ENCODE assay signal across 23 cellular contexts in the genomic region with DNA sequence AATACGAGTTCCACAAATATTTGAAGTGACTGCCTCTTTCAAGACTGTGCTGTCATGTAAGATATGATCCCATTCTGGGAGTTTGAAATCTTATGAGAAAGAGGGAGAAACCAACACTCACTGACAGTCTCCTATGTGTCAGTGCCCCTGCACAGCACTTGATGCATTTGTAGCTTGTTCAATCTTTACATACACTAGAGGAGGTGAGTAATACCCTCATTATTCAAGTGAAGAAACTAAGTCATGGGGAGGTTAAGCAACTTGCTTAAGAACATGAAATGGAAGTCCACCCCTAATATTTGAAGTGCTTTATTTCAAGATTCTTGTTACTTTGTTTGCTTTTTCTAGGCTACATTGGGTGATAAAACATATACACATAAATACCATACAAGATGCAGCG.
DNase-seq lines count a peak whose midpoint lies in the region; ATAC-seq, FAIRE-seq and TF ChIP-seq lines count a peak whose summit lies in the region.
"Had no signal": no experiment of that assay in that cellular context is flagged by ENCODE, and none has a peak within 500 bp of the region (broad histone marks: within the 10 kb centered on the region; RNA-seq: fewer than 3 reads in every experiment).

No MANE protein-coding gene starts in this region.

- no peak overlapping the region for H2AK5ac ChIP-seq in trophoblast cell (ENCODE audit: low read length)

- WGBS in K562 (ENCODE audit: insufficient coverage, low coverage, missing lambda C conversion rate), result 68% methylated on average over 2 of the region's 2 CpGs
- WGBS in trophoblast cell (ENCODE audit: extremely low coverage, insufficient coverage, insufficient read length), result 100% methylated on average over 1 of the region's 2 CpGs

- no peak overlapping the region for H3K14ac ChIP-seq in trophoblast cell (ENCODE audit: low read length)

- H3K79me2 ChIP-seq in K562 (ENCODE audit: control insufficient read depth, insufficient read depth, low read length) (no peaks in the 10 kb centered on the region), trophoblast cell (ENCODE audit: control insufficient read depth, insufficient read depth, low read length, poor library complexity) (no peaks in the 10 kb centered on the region)

- no peak overlapping the region for H2BK12ac ChIP-seq in trophoblast cell (ENCODE audit: low read length)

- no peak overlapping the region for H2BK5ac ChIP-seq in trophoblast cell (ENCODE audit: low read depth, low read length, poor library complexity)

- DNase-seq in CD1c-positive myeloid dendritic cell (ENCODE audit: extremely low spot score) (peak; percentile 13), K562 (ENCODE audit: extremely low read depth in 1 of 4, low spot score in 3 of 4) (no peak), epithelial cell of esophagus (ENCODE audit: low read depth) (peak; percentile 29), DMS 273 treated with DMSO at 0.1 percent for 48 hours (lab: John Stamatoyannopoulos, UW) (no peak), trophoblast cell (no peak)
- DNase-seq: 8988T; ACHN; AML-193; BE2C; Calu3; CD4-positive, alpha-beta memory T cell; COR-L47; DMS153; EL; GM23248; H7; HCEC 1CT had no signal

- intact Hi-C loops in K562 (cut with micrococcal nuclease), result no loop called here

- no peak overlapping the region for H3K4me2 ChIP-seq in K562 (ENCODE audit: insufficient read depth, low read length)
- no peak overlapping the region for H3K4me2 ChIP-seq in trophoblast cell (ENCODE audit: low read length)
- H3K4me2 ChIP-seq: A549; BLaER1 treated with 17β-estradiol and CSF1 and Interleukin-3, amounts not matched to agents 10 nM and 100 nM had no signal

- no peak overlapping the region for H3K18ac ChIP-seq in trophoblast cell (ENCODE audit: low read length)

- H3K27me3 ChIP-seq in K562 (ENCODE audit: control insufficient read depth in 2 of 2, insufficient read depth in 2 of 2, low read length in 2 of 2) (no peaks in the 10 kb centered on the region), trophoblast cell (ENCODE audit: insufficient read depth, low read length) (no peaks in the 10 kb centered on the region)
- H3K27me3 ChIP-seq: BE2C; BLaER1 treated with 17β-estradiol and CSF1 and Interleukin-3, amounts not matched to agents 10 nM and 100 nM had no signal

- H3K4me1 ChIP-seq in K562 (replicated peaks in 1 of 2; ENCODE audit: control insufficient read depth in 2 of 2, insufficient read depth in 2 of 2, low read length in 2 of 2) (no peaks in the 10 kb centered on the region; a peak in 2 of 5 replicates), trophoblast cell (ENCODE audit: control insufficient read depth in 1 of 2, insufficient read depth in 2 of 2, low read length in 2 of 2) (peaks cover 0 to 2% of the 10 kb centered on the region in 2 experiments)
- H3K4me1 ChIP-seq: A549, BE2C had no signal

- no peak for TF ChIP-seq EP300 in K562 (IDR thresholded peaks at IDR 0.05; ENCODE audit: low read length)

- H4K12ac ChIP-seq in trophoblast cell (ENCODE audit: low read depth, low read length), result no peak overlapping the region

- peak; percentile 57 for FAIRE-seq in G401.6 (lab: Jason Lieb, UNC)
- FAIRE-seq in K562 (lab: Jason Lieb, UNC), result no peak
- FAIRE-seq: GM12892, GM19239 had no signal

- no peaks in the 10 kb centered on the region for H3K9me3 ChIP-seq in K562 (replicated peaks; ENCODE audit: control insufficient read depth, insufficient read depth, low read depth, low read length)
- no peaks in the 10 kb centered on the region for H3K9me3 ChIP-seq in trophoblast cell (ENCODE audit: insufficient read depth, low read depth, low read length)
- H3K9me3 ChIP-seq: A549; BE2C; BLaER1 treated with 17β-estradiol and CSF1 and Interleukin-3, amounts not matched to agents 10 nM and 100 nM had no signal

- H3K9me1 ChIP-seq in K562 (ENCODE audit: control insufficient read depth, insufficient read depth, low read length), result no peaks in the 10 kb centered on the region

- H3K4me3 ChIP-seq in K562, result no peak overlapping the region
- H3K4me3 ChIP-seq in epithelial cell of esophagus (ENCODE audit: low read length), result no peak overlapping the region
- no peak overlapping the region for H3K4me3 ChIP-seq in trophoblast cell (ENCODE audit: low read depth, low read length)
- H3K4me3 ChIP-seq: A549; BLaER1 treated with 17β-estradiol and CSF1 and Interleukin-3, amounts not matched to agents 10 nM and 100 nM; GM23248 had no signal

- no peak overlapping the region for H3K27ac ChIP-seq in K562 (ENCODE audit: extremely low read depth, low read depth, low read length)
- H3K27ac ChIP-seq in trophoblast cell (ENCODE audit: low read depth, low read length), result no peak overlapping the region
- H3K27ac ChIP-seq: A549; BLaER1 treated with 17β-estradiol and CSF1 and Interleukin-3, amounts not matched to agents 10 nM and 100 nM; GM23248 had no signal

- POLR2A ChIA-PET in K562 (lab: Yijun Ruan, JAX), result no interaction called here

- no peak; the same call in 2 of the 3 replicates for ATAC-seq in K562
- no peak for ATAC-seq in HG02763 (IDR thresholded peaks at IDR 0.05; ENCODE audit: unreplicated experiment)
- ATAC-seq: A549 had no signal

- H4K91ac ChIP-seq in trophoblast cell (ENCODE audit: low read depth, low read length), result no peak overlapping the region

- no peak overlapping the region for H2BK120ac ChIP-seq in trophoblast cell (ENCODE audit: insufficient read depth, low read length, poor library complexity)

- TF ChIP-seq CTCF in K562 (IDR thresholded peaks at IDR 0.05 in 2 of 3, conservative IDR thresholded peaks at IDR 0.05 in 1 of 3; ENCODE audit: insufficient read depth in 2 of 3, low read depth in 1 of 3, low read length in 3 of 3) (no peak), epithelial cell of esophagus (IDR thresholded peaks at IDR 0.05; ENCODE audit: insufficient read depth, low read depth, low read length, missing control alignments) (no peak)

- CTCF ChIA-PET in K562 (lab: Yijun Ruan, JAX; ENCODE audit: low intra/inter-chr PET ratio), result no interaction called here

- no peaks in the 10 kb centered on the region for H4K20me1 ChIP-seq in K562 (replicated peaks; ENCODE audit: control insufficient read depth, insufficient read depth, low read length)
- H4K20me1 ChIP-seq: BLaER1 treated with 17β-estradiol and CSF1 and Interleukin-3, amounts not matched to agents 10 nM and 100 nM had no signal

- BruUV-seq in K562 (replicated peaks; lab: Mats Ljungman, UMichigan), result no TSS peak

- no peak for TF ChIP-seq RAD21 in K562 (CRISPR knock-in tag; conservative IDR thresholded peaks at IDR 0.05 in 1 of 2, IDR thresholded peaks at IDR 0.05 in 1 of 2)

- H3K9ac ChIP-seq in K562 (ENCODE audit: insufficient read depth in 1 of 2, low read depth in 2 of 2, low read length in 2 of 2) (no peak overlapping the region), trophoblast cell (ENCODE audit: low read length) (no peak overlapping the region)
- H3K9ac ChIP-seq: BLaER1 treated with 17β-estradiol and CSF1 and Interleukin-3, amounts not matched to agents 10 nM and 100 nM; GM23248 had no signal

- in situ Hi-C loops in K562 (cut with MboI), result no loop called here

- H3K36me3 ChIP-seq in K562 (ENCODE audit: control insufficient read depth, insufficient read depth, low read length) (no peaks in the 10 kb centered on the region), trophoblast cell (ENCODE audit: control insufficient read depth in 1 of 2, insufficient read depth in 2 of 2, low read length in 2 of 2) (no peaks in the 10 kb centered on the region)
- H3K36me3 ChIP-seq: BE2C; BLaER1 treated with 17β-estradiol and CSF1 and Interleukin-3, amounts not matched to agents 10 nM and 100 nM had no signal

- no peak overlapping the region for H3K4ac ChIP-seq in trophoblast cell (ENCODE audit: low read depth, low read length)

- H2AFZ ChIP-seq in K562 (ENCODE audit: low read depth, low read length) (peak overlapping the region; percentile 48; the same call in 1 of the 2 replicates), trophoblast cell (ENCODE audit: insufficient read depth, low read length, poor library complexity) (no peak overlapping the region)
- H2AFZ ChIP-seq: GM23248 had no signal

- H3K79me1 ChIP-seq in trophoblast cell (ENCODE audit: low read length), result peaks cover 2% of the 10 kb centered on the region

- H3K23ac ChIP-seq in trophoblast cell (ENCODE audit: low read length), result no peak overlapping the region

- TF ChIP-seq POLR2A in K562 (conservative IDR thresholded peaks at IDR 0.05), result no peak

- no peak overlapping the region for H4K8ac ChIP-seq in trophoblast cell (ENCODE audit: low read depth, low read length)

TF ChIP-seq in K562, 482 proteins besides CTCF, POLR2A, EP300 and RAD21 (continues in another document):
- TF ChIP-seq EZH2 (IDR thresholded peaks at IDR 0.05; ENCODE audit: borderline replicate concordance, low read depth, low read length) (no peak), ETV1 (tag; conservative IDR thresholded peaks at IDR 0.05; ENCODE audit: low read depth) (no peak), BHLHE40 (IDR thresholded peaks at IDR 0.05; ENCODE audit: low read length) (no peak), ASH1L (IDR thresholded peaks at IDR 0.05; ENCODE audit: borderline replicate concordance, low read depth, partially characterized antibody) (no peak), SAP30 (IDR thresholded peaks at IDR 0.05; ENCODE audit: borderline replicate concordance, insufficient read depth, low read depth, low read length, poor library complexity, severe bottlenecking) (no peak), ZNF507 (tag; conservative IDR thresholded peaks at IDR 0.05) (no peak), BCOR (IDR thresholded peaks at IDR 0.05) (no peak), ZNF444 (CRISPR knock-in tag; IDR thresholded peaks at IDR 0.05) (no peak), XRCC3 (IDR thresholded peaks at IDR 0.05) (no peak), RFX5 (IDR thresholded peaks at IDR 0.05; ENCODE audit: low read depth, low read length) (no peak), ZNF165 (CRISPR knock-in tag; IDR thresholded peaks at IDR 0.05; ENCODE audit: borderline replicate concordance) (no peak)
- TF ChIP-seq, protein P1, sequence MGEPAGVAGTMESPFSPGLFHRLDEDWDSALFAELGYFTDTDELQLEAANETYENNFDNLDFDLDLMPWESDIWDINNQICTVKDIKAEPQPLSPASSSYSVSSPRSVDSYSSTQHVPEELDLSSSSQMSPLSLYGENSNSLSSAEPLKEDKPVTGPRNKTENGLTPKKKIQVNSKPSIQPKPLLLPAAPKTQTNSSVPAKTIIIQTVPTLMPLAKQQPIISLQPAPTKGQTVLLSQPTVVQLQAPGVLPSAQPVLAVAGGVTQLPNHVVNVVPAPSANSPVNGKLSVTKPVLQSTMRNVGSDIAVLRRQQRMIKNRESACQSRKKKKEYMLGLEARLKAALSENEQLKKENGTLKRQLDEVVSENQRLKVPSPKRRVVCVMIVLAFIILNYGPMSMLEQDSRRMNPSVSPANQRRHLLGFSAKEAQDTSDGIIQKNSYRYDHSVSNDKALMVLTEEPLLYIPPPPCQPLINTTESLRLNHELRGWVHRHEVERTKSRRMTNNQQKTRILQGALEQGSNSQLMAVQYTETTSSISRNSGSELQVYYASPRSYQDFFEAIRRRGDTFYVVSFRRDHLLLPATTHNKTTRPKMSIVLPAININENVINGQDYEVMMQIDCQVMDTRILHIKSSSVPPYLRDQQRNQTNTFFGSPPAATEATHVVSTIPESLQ (CRISPR knock-in tag; IDR thresholded peaks at IDR 0.05), result no peak

Comparison
In these comparisons a context has a peak if more than half of its experiments do, and no peak if none do; other contexts are left out.
1. DNase-seq: peak in CD1c-positive myeloid dendritic cell (single experiment) and epithelial cell of esophagus (single experiment); none in K562 (0 of 4), DMS 273 treated with DMSO at 0.1 percent for 48 hours (single experiment) and trophoblast cell (0 of 2).